28 cellular contexts compared by ENCODE assay signal in genomic region chr11:91820709-91821108, GRCh38.
"Had no signal": no experiment of that assay in that cellular context is flagged by ENCODE, and none has a peak within 500 bp of the region (broad histone marks: within the 10 kb centered on the region; RNA-seq: fewer than 3 reads in every experiment).

No MANE protein-coding gene starts in this region.

- H3K9me3 Mint-ChIP-seq: dendritic cell treated with granulocyte-macrophage colony-stimulating factor and Interleukin-4, amounts not matched to agents 40 ng/mL and 50 ng/mL, for 4 days; endodermal cell had no signal

- H3K27me3 ChIP-seq: colonic mucosa, dorsolateral prefrontal cortex, esophagus muscularis mucosa, esophagus squamous epithelium, foreskin keratinocyte, gastrocnemius medialis, gastroesophageal sphincter, heart left ventricle, heart right ventricle had no signal

- H3K4me1 Mint-ChIP-seq: endodermal cell had no signal

- H3K36me3 ChIP-seq: colonic mucosa, esophagus muscularis mucosa, esophagus squamous epithelium, gastrocnemius medialis, gastroesophageal sphincter, heart left ventricle, heart right ventricle had no signal

- H3K27ac Mint-ChIP-seq: dendritic cell treated with granulocyte-macrophage colony-stimulating factor and Interleukin-4, amounts not matched to agents 40 ng/mL and 50 ng/mL, for 4 days; effector memory CD8-positive, alpha-beta T cell; endodermal cell had no signal

- FAIRE-seq: colon, endometrium, endothelial cell of umbilical vein, frontal cortex had no signal

- ATAC-seq: effector memory CD8-positive, alpha-beta T cell; esophagus mucosa; foreskin keratinocyte; gastrocnemius medialis; gastroesophageal sphincter; heart left ventricle; heart right ventricle had no signal

- DNase-seq: colonic mucosa; cortex of kidney; dermis blood vessel endothelial cell; dorsolateral prefrontal cortex; effector CD4-positive, alpha-beta T cell; effector CD8-positive, alpha-beta T cell; effector memory CD4-positive, alpha-beta T cell; effector memory CD8-positive, alpha-beta T cell; endodermal cell; erythroblast; esophagus squamous epithelium; foreskin fibroblast; foreskin keratinocyte; foreskin melanocyte; gastrocnemius medialis; glutamatergic neuron; heart left ventricle; heart right ventricle had no signal

- H3K4me1 ChIP-seq: colonic mucosa, esophagus muscularis mucosa, esophagus squamous epithelium, foreskin keratinocyte, gastrocnemius medialis, gastroesophageal sphincter, heart left ventricle, heart right ventricle had no signal

- H3K27ac ChIP-seq: colonic mucosa, coronary artery, dorsolateral prefrontal cortex, epithelial cell of prostate, esophagus muscularis mucosa, esophagus squamous epithelium, foreskin keratinocyte, gastrocnemius medialis, gastroesophageal sphincter, heart left ventricle, heart right ventricle had no signal

- H3K4me3 ChIP-seq: colonic mucosa, coronary artery, dorsolateral prefrontal cortex, esophagus muscularis mucosa, esophagus squamous epithelium, gastrocnemius medialis, gastroesophageal sphincter, heart left ventricle, heart right ventricle had no signal

- H3K27me3 Mint-ChIP-seq: dendritic cell treated with granulocyte-macrophage colony-stimulating factor and Interleukin-4, amounts not matched to agents 40 ng/mL and 50 ng/mL, for 4 days; effector memory CD8-positive, alpha-beta T cell had no signal

- H3K9me3 ChIP-seq: colonic mucosa, esophagus muscularis mucosa, esophagus squamous epithelium, gastrocnemius medialis, gastroesophageal sphincter, heart left ventricle, heart right ventricle had no signal

- H3K4me3 Mint-ChIP-seq: dendritic cell treated with granulocyte-macrophage colony-stimulating factor and Interleukin-4, amounts not matched to agents 40 ng/mL and 50 ng/mL, for 4 days; effector memory CD8-positive, alpha-beta T cell; endodermal cell had no signal
